7 cellular contexts compared by ENCODE assay signal in genomic region chr12:120238224-120238616, GRCh38. TPM values are rescaled to one million over a fixed set of nuclear protein-coding genes. Genes with fewer than 3 reads are reported as not detected.
DNase-seq lines count a peak whose midpoint lies in the region; ATAC-seq and TF ChIP-seq lines count a peak whose summit lies in the region.
"Had no signal": no experiment of that assay in that cellular context is flagged by ENCODE, and none has a peak within 500 bp of the region (broad histone marks: within the 10 kb centered on the region; RNA-seq: fewer than 3 reads in every experiment).

No MANE protein-coding gene starts in this region.

- peaks cover 22 to 83% (median 35%) of the 10 kb centered on the region in 11 experiments; a peak in 19 of 22 replicates for H4K20me1 ChIP-seq in BLaER1 treated with 17β-estradiol and CSF1 and Interleukin-3, amounts not matched to agents 10 nM and 100 nM

- H3K9ac ChIP-seq in BLaER1 treated with 17β-estradiol and CSF1 and Interleukin-3, amounts not matched to agents 10 nM and 100 nM: peak overlapping the region; percentile 42 to 70 (median 64); a peak in 21 of 22 replicates
- H3K9ac ChIP-seq in mucosa of stomach (ENCODE audit: low read length): peak overlapping the region; percentile 15

- ATAC-seq in GM18858 (IDR thresholded peaks at IDR 0.05; ENCODE audit: unreplicated experiment) (no peak), HG03196 (IDR thresholded peaks at IDR 0.05; ENCODE audit: unreplicated experiment) (no peak)

- intact Hi-C loops in ascending aorta (cut with DNase I): no loop called here

- H3K4me1 ChIP-seq in BLaER1 treated with 17β-estradiol and CSF1 and Interleukin-3, amounts not matched to agents 10 nM and 100 nM: peaks cover 83 to 100% (median 96%) of the 10 kb centered on the region in 10 experiments
- peaks cover 34 to 77% of the 10 kb centered on the region in 2 donors for H3K4me1 ChIP-seq in ascending aorta
- peaks cover 44% of the 10 kb centered on the region for H3K4me1 ChIP-seq in mucosa of stomach (ENCODE audit: control insufficient read depth, insufficient read depth, low read length)

- DNase-seq in ascending aorta (ENCODE audit: low spot score in 2 of 2) (no peak), DMS 273 treated with DMSO at 0.1 percent for 48 hours (lab: John Stamatoyannopoulos, UW) (no peak)
- DNase-seq: NCI-H1436 had no signal

- no peaks in the 10 kb centered on the region for H3K9me3 ChIP-seq in BLaER1 treated with 17β-estradiol and CSF1 and Interleukin-3, amounts not matched to agents 10 nM and 100 nM (replicated peaks in 1 of 11)
- no peaks in the 10 kb centered on the region for H3K9me3 ChIP-seq in ascending aorta
- no peaks in the 10 kb centered on the region for H3K9me3 ChIP-seq in mucosa of stomach (ENCODE audit: control insufficient read depth, low read length)

- peak overlapping the region in 8 of 10 experiments; percentile 0 to 56 (median 21); a peak in 11 of 20 replicates for H3K4me3 ChIP-seq in BLaER1 treated with 17β-estradiol and CSF1 and Interleukin-3, amounts not matched to agents 10 nM and 100 nM
- peak overlapping the region in 1 of 2 donors; percentile 8 for H3K4me3 ChIP-seq in ascending aorta
- no peak overlapping the region for H3K4me3 ChIP-seq in mucosa of stomach (ENCODE audit: low read length)

- TF ChIP-seq CTCF in ascending aorta (IDR thresholded peaks at IDR 0.05): no peak

- no peaks in the 10 kb centered on the region for H3K27me3 ChIP-seq in BLaER1 treated with 17β-estradiol and CSF1 and Interleukin-3, amounts not matched to agents 10 nM and 100 nM
- no peaks in the 10 kb centered on the region for H3K27me3 ChIP-seq in ascending aorta
- H3K27me3 ChIP-seq in mucosa of stomach (ENCODE audit: control insufficient read depth, insufficient read depth, low read length): no peaks in the 10 kb centered on the region

- peaks cover 0 to 30% (median 0%) of the 10 kb centered on the region in 11 experiments; a peak in 7 of 22 replicates for H3K36me3 ChIP-seq in BLaER1 treated with 17β-estradiol and CSF1 and Interleukin-3, amounts not matched to agents 10 nM and 100 nM
- H3K36me3 ChIP-seq in ascending aorta: peaks cover 0 to 8% of the 10 kb centered on the region in 2 donors
- H3K36me3 ChIP-seq in mucosa of stomach (ENCODE audit: control insufficient read depth, insufficient read depth, low read length): no peaks in the 10 kb centered on the region

- peak overlapping the region; percentile 47 to 87 (median 79); a peak in 21 of 22 replicates for H3K27ac ChIP-seq in BLaER1 treated with 17β-estradiol and CSF1 and Interleukin-3, amounts not matched to agents 10 nM and 100 nM
- H3K27ac ChIP-seq in ascending aorta: peak overlapping the region; percentile 89 to 90

- peak overlapping the region; percentile 78 to 97 (median 90) for H3K4me2 ChIP-seq in BLaER1 treated with 17β-estradiol and CSF1 and Interleukin-3, amounts not matched to agents 10 nM and 100 nM

RNA-seq across cellular contexts. Expression of gene PXN, which starts 27.3 kb away (rescaled TPM):
- total RNA-seq in ascending aorta: 282 TPM

RNA-seq across cellular contexts. Expression of gene RPLP0, which starts 37.3 kb away (rescaled TPM):
- 2,244 TPM for total RNA-seq in ascending aorta

RNA-seq across cellular contexts. Expression of gene GCN1, which starts 43.7 kb away (rescaled TPM):
- total RNA-seq in ascending aorta: 49.0 TPM

RNA-seq across cellular contexts. Expression of gene RNU4-2, which starts 53.5 kb away (rescaled TPM):
- total RNA-seq in ascending aorta: not detected

RNA-seq across cellular contexts. Expression of gene RNU4-1, which starts 54.8 kb away (rescaled TPM):
- total RNA-seq in ascending aorta: not detected
